In genomic region chr3:133573629-133574194, GRCh38 we compare ENCODE assay signal across 8 cellular contexts. TPM values are rescaled to one million over a fixed set of nuclear protein-coding genes. Genes with fewer than 3 reads are reported as not detected.
A peak's percentile ranks its signal among the peaks of the same experiment; 100 is the strongest.
DNase-seq lines count a peak whose midpoint lies in the region; ATAC-seq, FAIRE-seq and TF ChIP-seq lines count a peak whose summit lies in the region.

A gene with protein sequence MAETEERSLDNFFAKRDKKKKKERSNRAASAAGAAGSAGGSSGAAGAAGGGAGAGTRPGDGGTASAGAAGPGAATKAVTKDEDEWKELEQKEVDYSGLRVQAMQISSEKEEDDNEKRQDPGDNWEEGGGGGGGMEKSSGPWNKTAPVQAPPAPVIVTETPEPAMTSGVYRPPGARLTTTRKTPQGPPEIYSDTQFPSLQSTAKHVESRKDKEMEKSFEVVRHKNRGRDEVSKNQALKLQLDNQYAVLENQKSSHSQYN (plus strand): TSS chr3:133573686. CDS start chr3:133574045, 359 bp downstream.

- no TSS peak for BruUV-seq in K562 (replicated peaks; lab: Mats Ljungman, UMichigan)

- no peak for TF ChIP-seq RAD21 in K562 (CRISPR knock-in tag; conservative IDR thresholded peaks at IDR 0.05 in 1 of 2, IDR thresholded peaks at IDR 0.05 in 1 of 2)

- CTCF ChIA-PET in K562 (lab: Yijun Ruan, JAX; ENCODE audit: low intra/inter-chr PET ratio) = no interaction called here

- H3K36me3 Mint-ChIP-seq in CD14-positive monocyte = peaks cover 32 to 35% of the 10 kb centered on the region in 2 donors

- H3K4me3 ChIP-seq in K562 (peak within 1 kb of the TSS; percentile 80), kidney epithelial cell (ENCODE audit: low read depth, low read length) (peak within 1 kb of the TSS; percentile 92), subcutaneous abdominal adipose tissue (ENCODE audit: low read depth in 1 of 5, low read length in 5 of 5) (peak within 1 kb of the TSS; percentile 82 to 92 (median 87))

- H2AFZ ChIP-seq in K562 (ENCODE audit: low read depth, low read length) = peak within 1 kb of the TSS; percentile 84

- H3K27me3 ChIP-seq in K562 (ENCODE audit: control insufficient read depth in 2 of 2, insufficient read depth in 2 of 2, low read length in 2 of 2) (no peaks in the 10 kb centered on the region), kidney epithelial cell (ENCODE audit: control insufficient read depth, insufficient read depth, low read length) (no peaks in the 10 kb centered on the region), subcutaneous abdominal adipose tissue (ENCODE audit: control insufficient read depth in 5 of 5, insufficient read depth in 4 of 5, low read length in 5 of 5) (no peaks in the 10 kb centered on the region)

- H3K9me3 Mint-ChIP-seq in CD14-positive monocyte = no peaks in the 10 kb centered on the region

- in situ Hi-C loops in K562 (cut with MboI) = no loop called here

- peak within 1 kb of the TSS; percentile 95 for H3K27ac ChIP-seq in K562 (ENCODE audit: extremely low read depth, low read depth, low read length)
- peak within 1 kb of the TSS; percentile 95 for H3K27ac ChIP-seq in subcutaneous abdominal adipose tissue (ENCODE audit: low read depth, low read length)

- peaks cover 74% of the 10 kb centered on the region for H3K4me1 Mint-ChIP-seq in CD14-positive monocyte

- H3K4me1 ChIP-seq in K562 (replicated peaks in 1 of 2; ENCODE audit: control insufficient read depth in 2 of 2, insufficient read depth in 2 of 2, low read length in 2 of 2) (peaks cover 7 to 22% of the 10 kb centered on the region in 2 experiments; a peak in 4 of 5 replicates), subcutaneous abdominal adipose tissue (ENCODE audit: control insufficient read depth in 5 of 5, insufficient read depth in 5 of 5, low read length in 5 of 5) (peaks cover 10 to 68% (median 43%) of the 10 kb centered on the region in 5 donors)

- no peak for TF ChIP-seq EP300 in K562 (IDR thresholded peaks at IDR 0.05; ENCODE audit: low read length)

- intact Hi-C loops in CD14-positive monocyte (cut with micrococcal nuclease) (loop anchor here (2.0 to 10.0 kb wide), 4 partner anchors 67 to 851 kb away; partner anchors contain the start of genes NPHP3 (in 2 of the 2) and SRPRB (in 1 of the 2)), K562 (cut with micrococcal nuclease) (loop anchor here (10.0 kb wide), 1 partner anchor 849 kb away; the partner anchor contains the start of gene NPHP3)

- ATAC-seq in HG03565 (IDR thresholded peaks at IDR 0.05; ENCODE audit: unreplicated experiment) = peak; percentile 20
- peak; percentile 50 for ATAC-seq in K562

- no peak for TF ChIP-seq POLR2A in K562 (conservative IDR thresholded peaks at IDR 0.05)

- DNase-seq in CD14-positive monocyte (ENCODE audit: low spot score) (no peak), GM20000 (ENCODE audit: low spot score) (peak; percentile 67), K562 (ENCODE audit: extremely low read depth in 1 of 4, low spot score in 3 of 4) (peak in 2 of 4 experiments; percentile 63), kidney epithelial cell (ENCODE audit: low read depth) (no peak), DMS53 treated with DMSO at 0.1 percent for 48 hours (lab: John Stamatoyannopoulos, UW; ENCODE audit: unreplicated experiment) (no peak)
- DNase-seq in stimulated activated CD4-positive, alpha-beta T cell treated with anti-CD3 and anti-CD28 coated beads, Interleukin-4, amount 100 ng/mL, for 24 hours = no peak

- TF ChIP-seq CTCF in CD14-positive monocyte (IDR thresholded peaks at IDR 0.05) = no peak
- no peak for TF ChIP-seq CTCF in GM20000 (IDR thresholded peaks at IDR 0.05; ENCODE audit: extremely low read depth, missing control alignments)
- TF ChIP-seq CTCF in K562 (IDR thresholded peaks at IDR 0.05 in 2 of 3, conservative IDR thresholded peaks at IDR 0.05 in 1 of 3; ENCODE audit: insufficient read depth in 2 of 3, low read depth in 1 of 3, low read length in 3 of 3) = no peak
- TF ChIP-seq CTCF in kidney epithelial cell (IDR thresholded peaks at IDR 0.05; ENCODE audit: insufficient read depth, low read length, poor library complexity, severe bottlenecking) = no peak

- H3K9me1 ChIP-seq in K562 (ENCODE audit: control insufficient read depth, insufficient read depth, low read length) = no peaks in the 10 kb centered on the region

- H3K9me3 ChIP-seq in K562 (replicated peaks; ENCODE audit: control insufficient read depth, insufficient read depth, low read depth, low read length) (no peaks in the 10 kb centered on the region), subcutaneous abdominal adipose tissue (ENCODE audit: control insufficient read depth in 5 of 5, low read length in 5 of 5) (no peaks in the 10 kb centered on the region)

- WGBS in K562 (ENCODE audit: insufficient coverage, low coverage, missing lambda C conversion rate) = under 1% methylated on average over 29 of the region's 81 CpGs

- H3K27ac Mint-ChIP-seq in CD14-positive monocyte = peak within 1 kb of the TSS; percentile 99 to 100 (median 99)

- peak within 1 kb of the TSS; percentile 88 to 96 for H3K4me3 Mint-ChIP-seq in CD14-positive monocyte

- POLR2A ChIA-PET in K562 (lab: Yijun Ruan, JAX) = interaction anchor here (0.7 to 2.1 kb wide), 6 partner anchors 11 to 1363 kb away, joined by 3 to 10 read pairs (median 4); no protein-coding TSS in a partner anchor

- FAIRE-seq in K562 (lab: Jason Lieb, UNC) = no peak

- H3K36me3 ChIP-seq in K562 (ENCODE audit: control insufficient read depth, insufficient read depth, low read length) = peaks cover 39% of the 10 kb centered on the region
- H3K36me3 ChIP-seq in kidney epithelial cell (ENCODE audit: control insufficient read depth, insufficient read depth, low read length) = peaks cover 4% of the 10 kb centered on the region
- peaks cover 12 to 25% (median 19%) of the 10 kb centered on the region in 5 donors for H3K36me3 ChIP-seq in subcutaneous abdominal adipose tissue (ENCODE audit: control insufficient read depth in 5 of 5, insufficient read depth in 5 of 5, low read length in 5 of 5)

- H3K9ac ChIP-seq in K562 (ENCODE audit: insufficient read depth in 1 of 2, low read depth in 2 of 2, low read length in 2 of 2) = peak within 1 kb of the TSS; percentile 81 to 96
- H3K9ac ChIP-seq in subcutaneous abdominal adipose tissue (ENCODE audit: low read length in 5 of 5) = peak within 1 kb of the TSS; percentile 81 to 99 (median 93)

- peaks cover 0 to 1% (median 0%) of the 10 kb centered on the region in 3 donors for H3K27me3 Mint-ChIP-seq in CD14-positive monocyte (ENCODE audit: low read depth in 3 of 3)

- H3K79me2 ChIP-seq in K562 (ENCODE audit: control insufficient read depth, insufficient read depth, low read length) = peaks cover 49% of the 10 kb centered on the region

- H4K20me1 ChIP-seq in K562 (replicated peaks; ENCODE audit: control insufficient read depth, insufficient read depth, low read length) = peaks cover 25% of the 10 kb centered on the region

- H3K4me2 ChIP-seq in K562 (ENCODE audit: insufficient read depth, low read length) = peak within 1 kb of the TSS; percentile 94

TF ChIP-seq in K562, 482 proteins besides CTCF, POLR2A, EP300 and RAD21 (continues in another document):
- TF ChIP-seq U2AF1 (optimal IDR thresholded peaks at IDR 0.05; ENCODE audit: low read depth, low read length) (no peak), RB1 (IDR thresholded peaks at IDR 0.05; ENCODE audit: low read depth) (peak; percentile 52; the same call in 1 of the 2 replicates), ATF7 (IDR thresholded peaks at IDR 0.05) (peak; percentile 92), GABPB2 (CRISPR knock-in tag; conservative IDR thresholded peaks at IDR 0.05) (no peak), PHF8 (IDR thresholded peaks at IDR 0.05; ENCODE audit: borderline replicate concordance, low read length) (peak; percentile 52; the same call in 1 of the 2 replicates), ZNF551 (CRISPR knock-in tag; IDR thresholded peaks at IDR 0.05) (no peak), GATA2 (CRISPR knock-in tag; IDR thresholded peaks at IDR 0.05) (no peak), KDM5B (IDR thresholded peaks at IDR 0.05; ENCODE audit: insufficient replicate concordance, low read depth, low read length) (peak; percentile 7), HDAC1 (IDR thresholded peaks at IDR 0.05) (peak in 1 of 2 experiments; percentile 42; a peak in 1 of 4 replicates)
- TF ChIP-seq, protein P1, sequence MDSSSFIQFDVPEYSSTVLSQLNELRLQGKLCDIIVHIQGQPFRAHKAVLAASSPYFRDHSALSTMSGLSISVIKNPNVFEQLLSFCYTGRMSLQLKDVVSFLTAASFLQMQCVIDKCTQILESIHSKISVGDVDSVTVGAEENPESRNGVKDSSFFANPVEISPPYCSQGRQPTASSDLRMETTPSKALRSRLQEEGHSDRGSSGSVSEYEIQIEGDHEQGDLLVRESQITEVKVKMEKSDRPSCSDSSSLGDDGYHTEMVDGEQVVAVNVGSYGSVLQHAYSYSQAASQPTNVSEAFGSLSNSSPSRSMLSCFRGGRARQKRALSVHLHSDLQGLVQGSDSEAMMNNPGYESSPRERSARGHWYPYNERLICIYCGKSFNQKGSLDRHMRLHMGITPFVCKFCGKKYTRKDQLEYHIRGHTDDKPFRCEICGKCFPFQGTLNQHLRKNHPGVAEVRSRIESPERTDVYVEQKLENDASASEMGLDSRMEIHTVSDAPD (CRISPR knock-in tag; IDR thresholded peaks at IDR 0.05) = no peak

RNA-seq across cellular contexts. Expression of the gene that starts here (rescaled TPM):
- polyA plus RNA-seq in CD14-positive monocyte (10 to 100 TPM; 30.0 to 30.3 TPM), K562 (2011; rRNA removed) (68.6 and 75.1 TPM in 2 replicates), K562 (2014; fragmentation: Illumina TruSeq; extraction: Trizol) (112 and 120 TPM in 2 replicates), K562 (2014; fragmentation: Nextera tagmentation; extraction: Ambion mirVana) (100 to 1,000 TPM in 1 of 2 experiments, 10 to 100 TPM in 1; 72.3 to 273 TPM), K562 (2014; rRNA removed) (83.4 and 86.2 TPM in 2 replicates)
- total RNA-seq in K562 (2011; cell fraction: chromatin; rRNA removed; ENCODE audit: low replicate concordance) = 12.9 and 28.4 TPM in 2 replicates
- total RNA-seq in K562 (2011; cell fraction: nucleolus; rRNA removed) = 13.3 and 15.1 TPM in 2 replicates
- total RNA-seq in K562 (2011; cell fraction: nucleoplasm; rRNA removed) = 20.2 and 35.3 TPM in 2 replicates
- total RNA-seq in K562 (2014; rRNA removed) (78.4 and 82.3 TPM in 2 replicates), K562 (2014; rRNA removed; fragmentation: Illumina TruSeq; extraction: Trizol) (116 and 133 TPM in 2 replicates), K562 (2015; rRNA removed; fragmentation: Illumina TruSeq; extraction: Trizol) (120 and 128 TPM in 2 replicates), K562 (2021) (121 and 123 TPM in 2 replicates), kidney epithelial cell (207 and 244 TPM in 2 replicates)
- polyA plus RNA-seq in K562 (2011; cell fraction: cytosol; rRNA removed) = 14.2 and 29.1 TPM in 2 replicates
- polyA plus RNA-seq in K562 (2011; cell fraction: nucleus; rRNA removed) = 17.4 and 20.8 TPM in 2 replicates
- 65.8 and 87.6 TPM in 2 replicates for polyA plus RNA-seq in K562 (2012)
- 83.2 and 102 TPM in 2 replicates for polyA minus RNA-seq in K562 (2011; rRNA and poly(A)+ RNA removed)
- 39.9 and 52.1 TPM in 2 replicates for polyA minus RNA-seq in K562 (2011; cell fraction: cytosol; rRNA and poly(A)+ RNA removed)
- 10.5 and 20.2 TPM in 2 replicates for polyA minus RNA-seq in K562 (2011; cell fraction: nucleus; rRNA and poly(A)+ RNA removed)
